Comparison of ENCODE assay signal across 8 cellular contexts in the genomic region with DNA sequence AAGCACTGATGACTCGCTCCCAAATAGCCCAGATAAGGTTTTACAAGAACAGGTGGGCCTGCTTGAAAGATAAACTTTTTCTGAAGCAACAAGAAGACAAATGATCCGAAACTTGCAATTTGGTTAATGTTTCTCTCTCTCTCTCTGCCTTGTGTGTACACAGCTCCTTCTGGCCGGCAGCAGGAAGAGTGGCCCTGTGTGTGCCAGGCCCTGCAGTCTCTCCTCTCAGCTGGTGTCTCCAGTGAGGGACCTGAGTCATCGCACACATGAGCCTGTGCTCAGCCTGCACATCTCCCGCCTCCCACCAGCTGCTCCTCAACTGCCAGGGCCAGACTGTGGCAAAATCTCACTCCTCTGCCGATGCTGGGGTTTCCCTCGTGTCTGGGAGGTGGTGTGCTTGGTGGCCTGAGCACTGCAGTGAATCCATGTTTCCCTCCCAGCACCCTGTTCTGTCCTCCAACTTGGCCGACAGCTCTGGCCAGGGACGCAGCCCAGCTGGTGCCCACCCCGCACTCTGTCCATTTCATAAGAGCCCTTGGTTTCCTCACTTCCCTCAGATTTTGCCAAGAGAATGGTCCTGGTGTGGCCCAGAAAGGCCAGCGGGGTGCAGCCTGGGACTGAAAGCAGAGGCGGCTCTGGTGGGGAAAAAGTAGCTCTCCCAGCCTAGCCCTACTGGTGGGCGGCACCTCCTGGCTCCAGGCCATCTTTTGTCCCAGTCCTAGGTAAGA. TPM values are rescaled to one million over a fixed set of nuclear protein-coding genes. Genes with fewer than 3 reads are reported as not detected.
DNase-seq lines count a peak whose midpoint lies in the region; ATAC-seq and TF ChIP-seq lines count a peak whose summit lies in the region.

No MANE protein-coding gene starts in this region.

- WGBS in psoas muscle, 3 donors: 55 to 67% (median 61%) methylated on average over 13 of the region's 13 CpGs

- H3K36me3 ChIP-seq in psoas muscle (ENCODE audit: insufficient read depth in 1 of 2, low read depth in 1 of 2): no peaks in the 10 kb centered on the region

- intact Hi-C loops in Right ventricle myocardium inferior (cut with DNase I): no loop called here
- intact Hi-C loops in left ventricle myocardium superior (cut with micrococcal nuclease): no loop called here
- intact Hi-C loops in psoas muscle (cut with DNase I): no loop called here

- peaks cover 0 to 26% (median 0%) of the 10 kb centered on the region in 3 donors for H3K27me3 ChIP-seq in psoas muscle (ENCODE audit: insufficient read depth in 3 of 3, low read length in 2 of 3)

- TF ChIP-seq CTCF in epithelial cell of esophagus (IDR thresholded peaks at IDR 0.05; ENCODE audit: insufficient read depth, low read depth, low read length, missing control alignments) (no peak), psoas muscle (IDR thresholded peaks at IDR 0.05) (no peak)

- H3K4me3 ChIP-seq in epithelial cell of esophagus (ENCODE audit: low read length): no peak overlapping the region
- no peak overlapping the region for H3K4me3 ChIP-seq in psoas muscle

- no peaks in the 10 kb centered on the region for H3K4me1 ChIP-seq in psoas muscle

- H3K27ac ChIP-seq in psoas muscle: no peak overlapping the region

- ATAC-seq in Right ventricle myocardium inferior: no peak
- ATAC-seq in left ventricle myocardium superior: no peak
- peak in 3 of 4 donors; percentile 51 to 67 (median 62) for ATAC-seq in psoas muscle
- ATAC-seq in GM19351 (IDR thresholded peaks at IDR 0.05; ENCODE audit: unreplicated experiment): no peak

- DNase-seq in Right ventricle myocardium inferior (ENCODE audit: missing footprints) (peak; percentile 53), left ventricle myocardium superior (no peak), NCI-H2081 treated with DMSO at 0.1 percent for 48 hours (lab: John Stamatoyannopoulos, UW) (peak; percentile 5), epithelial cell of esophagus (ENCODE audit: low read depth) (peak; percentile 60), psoas muscle (peak in 1 of 2 donors; percentile 36), NCI-H1105 treated with DMSO at 0.1 percent for 48 hours (lab: John Stamatoyannopoulos, UW) (no peak)
- no peak for DNase-seq in activated naive CD4-positive, alpha-beta T cell treated with anti-CD3 and anti-CD28 coated beads, Interleukin-2, amount 50 U/mL, for 16 hours

- H3K9me3 ChIP-seq in psoas muscle: no peaks in the 10 kb centered on the region

RNA-seq across cellular contexts. Expression of a gene that starts 49.4 kb away (rescaled TPM):
- total RNA-seq in Right ventricle myocardium inferior (6.5 TPM), left ventricle myocardium superior (9.4 TPM), psoas muscle (10 to 100 TPM in 3 of 4 donors, 1 to 10 TPM in 1; 9.4 to 11.8 (median 11.2) TPM)
- 10 to 100 TPM in 2 of 3 donors, 1 to 10 TPM in 1; 7.9 to 13.3 (median 11.4) TPM for polyA plus RNA-seq in psoas muscle

RNA-seq across cellular contexts. Expression of a gene that starts 49.5 kb away (rescaled TPM):
- 0.41 TPM for total RNA-seq in Right ventricle myocardium inferior
- total RNA-seq in left ventricle myocardium superior: 0.62 TPM
- 1 to 10 TPM in 2 of 4 donors, under 1 TPM in 2; 0.73 to 1.3 (median 0.90) TPM for total RNA-seq in psoas muscle
- polyA plus RNA-seq in psoas muscle: 1 to 10 TPM in 2 of 3 donors, under 1 TPM in 1; 0.93 to 2.8 (median 1.4) TPM

Comparison
In these comparisons a context has a peak if more than half of its experiments do, and no peak if none do; other contexts are left out.
1. DNase-seq: peak in Right ventricle myocardium inferior (single experiment), NCI-H2081 treated with DMSO at 0.1 percent for 48 hours (single experiment) and epithelial cell of esophagus (single experiment); none in left ventricle myocardium superior (single experiment), activated naive CD4-positive, alpha-beta T cell treated with anti-CD3 and anti-CD28 coated beads, Interleukin-2, amount 50 U/mL, for 16 hours (single experiment) and NCI-H1105 treated with DMSO at 0.1 percent for 48 hours (single experiment).
2. ATAC-seq: peak in psoas muscle (3 of 4); none in Right ventricle myocardium inferior (single experiment), left ventricle myocardium superior (single experiment) and GM19351 (single experiment).